Comparison of ENCODE assay signal across 1 cellular context in genomic region chr2:55054476-55054875, GRCh38.
TF ChIP-seq lines count a peak whose summit lies in the region.

No MANE protein-coding gene starts in this region.

TF ChIP-seq in GM12878, 131 proteins besides CTCF, POLR2A, EP300 and RAD21 (continued from another document):
- TF ChIP-seq, protein P1, sequence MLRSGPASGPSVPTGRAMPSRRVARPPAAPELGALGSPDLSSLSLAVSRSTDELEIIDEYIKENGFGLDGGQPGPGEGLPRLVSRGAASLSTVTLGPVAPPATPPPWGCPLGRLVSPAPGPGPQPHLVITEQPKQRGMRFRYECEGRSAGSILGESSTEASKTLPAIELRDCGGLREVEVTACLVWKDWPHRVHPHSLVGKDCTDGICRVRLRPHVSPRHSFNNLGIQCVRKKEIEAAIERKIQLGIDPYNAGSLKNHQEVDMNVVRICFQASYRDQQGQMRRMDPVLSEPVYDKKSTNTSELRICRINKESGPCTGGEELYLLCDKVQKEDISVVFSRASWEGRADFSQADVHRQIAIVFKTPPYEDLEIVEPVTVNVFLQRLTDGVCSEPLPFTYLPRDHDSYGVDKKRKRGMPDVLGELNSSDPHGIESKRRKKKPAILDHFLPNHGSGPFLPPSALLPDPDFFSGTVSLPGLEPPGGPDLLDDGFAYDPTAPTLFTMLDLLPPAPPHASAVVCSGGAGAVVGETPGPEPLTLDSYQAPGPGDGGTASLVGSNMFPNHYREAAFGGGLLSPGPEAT (IDR thresholded peaks at IDR 0.05; ENCODE audit: low read depth): no peak
- TF ChIP-seq NR2F1 (conservative IDR thresholded peaks at IDR 0.05) (peak; percentile 97), ATF7 (IDR thresholded peaks at IDR 0.05; ENCODE audit: low read depth) (peak; percentile 20; the same call in 1 of the 2 replicates), RUNX3 (IDR thresholded peaks at IDR 0.05; ENCODE audit: low read length) (peak; percentile 83), ATF2 (IDR thresholded peaks at IDR 0.05; ENCODE audit: low read length) (peak; percentile 62; the same call in 1 of the 2 replicates), ZNF274 (IDR thresholded peaks at IDR 0.05; ENCODE audit: insufficient read depth, insufficient read length) (no peak), NFYA (IDR thresholded peaks at IDR 0.05; ENCODE audit: borderline replicate concordance, low read depth, low read length) (no peak), RBBP5 (conservative IDR thresholded peaks at IDR 0.05) (no peak), NR2C1 (IDR thresholded peaks at IDR 0.05) (peak; percentile 76), PAX5 (IDR thresholded peaks at IDR 0.05; ENCODE audit: borderline replicate concordance, low read depth, low read length) (peak; percentile 36; the same call in 1 of the 2 replicates), JUNB (IDR thresholded peaks at IDR 0.05) (peak; percentile 67), EED (IDR thresholded peaks at IDR 0.05; ENCODE audit: low read depth) (0 out of 2 replicates have a peak, but pooled peaks have one; percentile 42), DPF2 (IDR thresholded peaks at IDR 0.05) (peak; percentile 27; the same call in 1 of the 2 replicates), IRF4 (IDR thresholded peaks at IDR 0.05; ENCODE audit: low read depth, low read length) (0 out of 2 replicates have a peak, but pooled peaks have one; percentile 31), CHD4 (IDR thresholded peaks at IDR 0.05) (no peak), STAT3 (IDR thresholded peaks at IDR 0.05; ENCODE audit: low read depth, low read length) (no peak), MTA2 (IDR thresholded peaks at IDR 0.05; ENCODE audit: low read depth) (peak; percentile 46; the same call in 1 of the 2 replicates), IKZF2 (IDR thresholded peaks at IDR 0.05) (peak in 1 of 2 experiments; percentile 19; a peak in 1 of 4 replicates)
- TF ChIP-seq, protein P2, sequence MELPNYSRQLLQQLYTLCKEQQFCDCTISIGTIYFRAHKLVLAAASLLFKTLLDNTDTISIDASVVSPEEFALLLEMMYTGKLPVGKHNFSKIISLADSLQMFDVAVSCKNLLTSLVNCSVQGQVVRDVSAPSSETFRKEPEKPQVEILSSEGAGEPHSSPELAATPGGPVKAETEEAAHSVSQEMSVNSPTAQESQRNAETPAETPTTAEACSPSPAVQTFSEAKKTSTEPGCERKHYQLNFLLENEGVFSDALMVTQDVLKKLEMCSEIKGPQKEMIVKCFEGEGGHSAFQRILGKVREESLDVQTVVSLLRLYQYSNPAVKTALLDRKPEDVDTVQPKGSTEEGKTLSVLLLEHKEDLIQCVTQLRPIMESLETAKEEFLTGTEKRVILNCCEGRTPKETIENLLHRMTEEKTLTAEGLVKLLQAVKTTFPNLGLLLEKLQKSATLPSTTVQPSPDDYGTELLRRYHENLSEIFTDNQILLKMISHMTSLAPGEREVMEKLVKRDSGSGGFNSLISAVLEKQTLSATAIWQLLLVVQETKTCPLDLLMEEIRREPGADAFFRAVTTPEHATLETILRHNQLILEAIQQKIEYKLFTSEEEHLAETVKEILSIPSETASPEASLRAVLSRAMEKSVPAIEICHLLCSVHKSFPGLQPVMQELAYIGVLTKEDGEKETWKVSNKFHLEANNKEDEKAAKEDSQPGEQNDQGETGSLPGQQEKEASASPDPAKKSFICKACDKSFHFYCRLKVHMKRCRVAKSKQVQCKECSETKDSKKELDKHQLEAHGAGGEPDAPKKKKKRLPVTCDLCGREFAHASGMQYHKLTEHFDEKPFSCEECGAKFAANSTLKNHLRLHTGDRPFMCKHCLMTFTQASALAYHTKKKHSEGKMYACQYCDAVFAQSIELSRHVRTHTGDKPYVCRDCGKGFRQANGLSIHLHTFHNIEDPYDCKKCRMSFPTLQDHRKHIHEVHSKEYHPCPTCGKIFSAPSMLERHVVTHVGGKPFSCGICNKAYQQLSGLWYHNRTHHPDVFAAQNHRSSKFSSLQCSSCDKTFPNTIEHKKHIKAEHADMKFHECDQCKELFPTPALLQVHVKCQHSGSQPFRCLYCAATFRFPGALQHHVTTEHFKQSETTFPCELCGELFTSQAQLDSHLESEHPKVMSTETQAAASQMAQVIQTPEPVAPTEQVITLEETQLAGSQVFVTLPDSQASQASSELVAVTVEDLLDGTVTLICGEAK (IDR thresholded peaks at IDR 0.05; ENCODE audit: borderline replicate concordance): no peak
- TF ChIP-seq, protein P3, sequence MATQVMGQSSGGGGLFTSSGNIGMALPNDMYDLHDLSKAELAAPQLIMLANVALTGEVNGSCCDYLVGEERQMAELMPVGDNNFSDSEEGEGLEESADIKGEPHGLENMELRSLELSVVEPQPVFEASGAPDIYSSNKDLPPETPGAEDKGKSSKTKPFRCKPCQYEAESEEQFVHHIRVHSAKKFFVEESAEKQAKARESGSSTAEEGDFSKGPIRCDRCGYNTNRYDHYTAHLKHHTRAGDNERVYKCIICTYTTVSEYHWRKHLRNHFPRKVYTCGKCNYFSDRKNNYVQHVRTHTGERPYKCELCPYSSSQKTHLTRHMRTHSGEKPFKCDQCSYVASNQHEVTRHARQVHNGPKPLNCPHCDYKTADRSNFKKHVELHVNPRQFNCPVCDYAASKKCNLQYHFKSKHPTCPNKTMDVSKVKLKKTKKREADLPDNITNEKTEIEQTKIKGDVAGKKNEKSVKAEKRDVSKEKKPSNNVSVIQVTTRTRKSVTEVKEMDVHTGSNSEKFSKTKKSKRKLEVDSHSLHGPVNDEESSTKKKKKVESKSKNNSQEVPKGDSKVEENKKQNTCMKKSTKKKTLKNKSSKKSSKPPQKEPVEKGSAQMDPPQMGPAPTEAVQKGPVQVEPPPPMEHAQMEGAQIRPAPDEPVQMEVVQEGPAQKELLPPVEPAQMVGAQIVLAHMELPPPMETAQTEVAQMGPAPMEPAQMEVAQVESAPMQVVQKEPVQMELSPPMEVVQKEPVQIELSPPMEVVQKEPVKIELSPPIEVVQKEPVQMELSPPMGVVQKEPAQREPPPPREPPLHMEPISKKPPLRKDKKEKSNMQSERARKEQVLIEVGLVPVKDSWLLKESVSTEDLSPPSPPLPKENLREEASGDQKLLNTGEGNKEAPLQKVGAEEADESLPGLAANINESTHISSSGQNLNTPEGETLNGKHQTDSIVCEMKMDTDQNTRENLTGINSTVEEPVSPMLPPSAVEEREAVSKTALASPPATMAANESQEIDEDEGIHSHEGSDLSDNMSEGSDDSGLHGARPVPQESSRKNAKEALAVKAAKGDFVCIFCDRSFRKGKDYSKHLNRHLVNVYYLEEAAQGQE (IDR thresholded peaks at IDR 0.05; ENCODE audit: low read depth, low read length): no peak
- TF ChIP-seq, protein P4, sequence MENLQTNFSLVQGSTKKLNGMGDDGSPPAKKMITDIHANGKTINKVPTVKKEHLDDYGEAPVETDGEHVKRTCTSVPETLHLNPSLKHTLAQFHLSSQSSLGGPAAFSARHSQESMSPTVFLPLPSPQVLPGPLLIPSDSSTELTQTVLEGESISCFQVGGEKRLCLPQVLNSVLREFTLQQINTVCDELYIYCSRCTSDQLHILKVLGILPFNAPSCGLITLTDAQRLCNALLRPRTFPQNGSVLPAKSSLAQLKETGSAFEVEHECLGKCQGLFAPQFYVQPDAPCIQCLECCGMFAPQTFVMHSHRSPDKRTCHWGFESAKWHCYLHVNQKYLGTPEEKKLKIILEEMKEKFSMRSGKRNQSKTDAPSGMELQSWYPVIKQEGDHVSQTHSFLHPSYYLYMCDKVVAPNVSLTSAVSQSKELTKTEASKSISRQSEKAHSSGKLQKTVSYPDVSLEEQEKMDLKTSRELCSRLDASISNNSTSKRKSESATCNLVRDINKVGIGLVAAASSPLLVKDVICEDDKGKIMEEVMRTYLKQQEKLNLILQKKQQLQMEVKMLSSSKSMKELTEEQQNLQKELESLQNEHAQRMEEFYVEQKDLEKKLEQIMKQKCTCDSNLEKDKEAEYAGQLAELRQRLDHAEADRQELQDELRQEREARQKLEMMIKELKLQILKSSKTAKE (IDR thresholded peaks at IDR 0.05; ENCODE audit: low read depth, poor library complexity, severe bottlenecking): peak; percentile 25
- TF ChIP-seq, protein P5, sequence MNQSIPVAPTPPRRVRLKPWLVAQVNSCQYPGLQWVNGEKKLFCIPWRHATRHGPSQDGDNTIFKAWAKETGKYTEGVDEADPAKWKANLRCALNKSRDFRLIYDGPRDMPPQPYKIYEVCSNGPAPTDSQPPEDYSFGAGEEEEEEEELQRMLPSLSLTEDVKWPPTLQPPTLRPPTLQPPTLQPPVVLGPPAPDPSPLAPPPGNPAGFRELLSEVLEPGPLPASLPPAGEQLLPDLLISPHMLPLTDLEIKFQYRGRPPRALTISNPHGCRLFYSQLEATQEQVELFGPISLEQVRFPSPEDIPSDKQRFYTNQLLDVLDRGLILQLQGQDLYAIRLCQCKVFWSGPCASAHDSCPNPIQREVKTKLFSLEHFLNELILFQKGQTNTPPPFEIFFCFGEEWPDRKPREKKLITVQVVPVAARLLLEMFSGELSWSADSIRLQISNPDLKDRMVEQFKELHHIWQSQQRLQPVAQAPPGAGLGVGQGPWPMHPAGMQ (IDR thresholded peaks at IDR 0.05; ENCODE audit: borderline replicate concordance): no peak
